ENCODE assay signal across 8 cellular contexts in the genomic region with DNA sequence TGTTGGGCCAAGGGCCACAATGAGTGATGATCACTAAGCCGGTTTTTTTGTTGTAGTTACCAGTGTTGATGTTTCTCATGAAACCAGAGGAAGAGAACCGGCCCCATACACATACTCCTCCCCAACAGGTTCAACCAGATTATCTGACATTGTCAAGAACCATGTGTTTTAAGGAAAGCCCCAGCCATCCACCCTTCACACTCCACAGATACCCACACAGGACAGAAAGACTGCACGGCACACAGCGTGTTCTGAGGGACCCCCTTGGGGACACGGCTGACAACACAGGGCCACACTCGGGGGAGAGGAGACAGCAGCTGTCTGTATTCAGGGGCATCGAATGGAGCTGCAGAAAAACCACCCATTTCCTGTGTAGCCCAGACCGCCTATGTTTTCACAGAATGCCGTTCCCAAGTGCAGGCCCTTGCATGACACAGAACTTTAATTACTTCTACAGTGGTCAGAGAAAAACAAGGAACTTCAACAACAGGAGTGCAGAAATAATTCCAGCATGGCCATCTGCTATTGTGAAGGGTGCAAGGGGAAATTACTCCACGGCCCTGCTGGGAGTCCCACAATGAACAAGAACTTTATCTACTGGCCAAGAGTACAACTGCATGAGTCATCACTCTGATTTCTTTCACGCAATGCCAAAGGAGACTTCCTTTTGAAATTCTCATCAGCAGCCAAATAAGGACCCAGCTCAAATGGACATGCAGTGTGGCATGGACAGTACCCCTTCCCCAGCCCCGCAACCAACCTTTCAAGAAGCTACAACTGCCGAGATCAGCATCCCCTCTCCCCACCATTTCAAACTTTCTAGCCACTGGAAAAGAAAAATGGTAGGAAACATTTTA. TPM values are rescaled to one million over a fixed set of nuclear protein-coding genes. Genes with fewer than 3 reads are reported as not detected.
A peak's percentile ranks its signal among the peaks of the same experiment; 100 is the strongest.
DNase-seq lines count a peak whose midpoint lies in the region; FAIRE-seq lines count a peak whose summit lies in the region.

No MANE protein-coding gene starts in this region.

- peak; percentile 48 for DNase-seq in stimulated activated CD4-positive, alpha-beta T cell treated with anti-CD3 and anti-CD28 coated beads, Interleukin-15, amount 100 ng/mL, for 24 hours
- no peak for DNase-seq in stimulated activated CD4-positive, alpha-beta T cell treated with anti-CD3 and anti-CD28 coated beads, Interleukin-12 subunit alpha, Interleukin-12 subunit beta, amount 100 ng/mL, for 4 hours
- DNase-seq in LHCN-M2 (ENCODE audit: low read depth) (peak; percentile 96), UCSD-AML1 (lab: John Stamatoyannopoulos, UW; ENCODE audit: unreplicated experiment) (peak; percentile 44), dedifferentiated amniotic fluid mesenchymal stem cell (ENCODE audit: extremely low spot score) (peak; percentile 89), kidney glomerular epithelial cell (lab: John Stamatoyannopoulos, UW) (peak; percentile 88), urothelium cell line (ENCODE audit: low spot score) (no peak)
- peak; percentile 38 to 62 for DNase-seq in stimulated activated CD4-positive, alpha-beta T cell treated with anti-CD3 and anti-CD28 coated beads, Interleukin-2, amount 100 ng/mL, for 24 hours

- FAIRE-seq in urothelium cell line (lab: Jason Lieb, UNC): no peak

RNA-seq across cellular contexts. Expression of a gene that starts 2.3 kb away (rescaled TPM):
- total RNA-seq in LHCN-M2 (2014; rRNA removed): 30.7 and 35.9 TPM in 2 replicates
- polyA plus RNA-seq in LHCN-M2 (2012): 48.4 TPM

Comparison
In these comparisons a context has a peak if more than half of its experiments do, and no peak if none do; other contexts are left out.
1. DNase-seq: peak in stimulated activated CD4-positive, alpha-beta T cell treated with anti-CD3 and anti-CD28 coated beads, Interleukin-15, amount 100 ng/mL, for 24 hours (single experiment), LHCN-M2 (single experiment), UCSD-AML1 (single experiment), dedifferentiated amniotic fluid mesenchymal stem cell (single experiment), kidney glomerular epithelial cell (single experiment) and stimulated activated CD4-positive, alpha-beta T cell treated with anti-CD3 and anti-CD28 coated beads, Interleukin-2, amount 100 ng/mL, for 24 hours (2 of 2); none in stimulated activated CD4-positive, alpha-beta T cell treated with anti-CD3 and anti-CD28 coated beads, Interleukin-12 subunit alpha, Interleukin-12 subunit beta, amount 100 ng/mL, for 4 hours (single experiment) and urothelium cell line (single experiment).